ENCODE assay signal across 20 cellular contexts in the genomic region with DNA sequence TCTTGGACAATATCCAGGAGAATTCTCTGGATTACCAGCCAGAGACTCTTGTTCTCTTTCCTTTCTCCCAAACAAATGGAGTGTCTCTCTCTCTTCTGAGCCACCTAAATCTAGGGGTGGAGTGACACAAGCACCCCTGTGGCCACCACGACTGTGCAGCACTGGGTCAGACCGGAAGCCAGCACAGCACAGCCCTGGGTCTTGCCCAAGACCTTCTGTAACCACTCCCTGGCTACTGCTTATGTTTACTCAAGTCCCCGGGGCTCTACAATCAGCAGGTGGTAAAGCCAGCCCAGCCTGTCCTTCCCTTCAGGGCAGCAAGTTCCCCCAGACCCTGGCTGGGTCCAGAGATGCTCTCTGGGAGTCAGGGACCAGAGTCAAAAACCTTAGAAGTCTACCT.
DNase-seq lines count a peak whose midpoint lies in the region; ATAC-seq and TF ChIP-seq lines count a peak whose summit lies in the region.
"Had no signal": no experiment of that assay in that cellular context is flagged by ENCODE, and none has a peak within 500 bp of the region (broad histone marks: within the 10 kb centered on the region; RNA-seq: fewer than 3 reads in every experiment).

No MANE protein-coding gene starts in this region.

- no peak overlapping the region for H3K27ac Mint-ChIP-seq in activated CD4-positive, alpha-beta T cell treated with anti-CD3 and anti-CD28 coated beads, Interleukin-2, amount 10 ng/mL, durations not matched to agents 24 days and 14 days
- H3K27ac Mint-ChIP-seq in endothelial cell (ENCODE audit: unreplicated experiment), result no peak overlapping the region
- H3K27ac Mint-ChIP-seq: T-helper 1 cell treated with Interleukin-12 subunit alpha and Interleukin-12 subunit beta and Interleukin-4 antibody, amounts not matched to agents 30 μg/mL and 1 μg/mL, for 36 hours had no signal

- no peaks in the 10 kb centered on the region for H3K9me3 Mint-ChIP-seq in activated CD4-positive, alpha-beta T cell treated with anti-CD3 and anti-CD28 coated beads, Interleukin-2, amount 10 ng/mL, durations not matched to agents 24 days and 14 days
- no peaks in the 10 kb centered on the region for H3K9me3 Mint-ChIP-seq in endothelial cell (ENCODE audit: unreplicated experiment)
- H3K9me3 Mint-ChIP-seq: H9; T-helper 1 cell treated with Interleukin-12 subunit alpha and Interleukin-12 subunit beta and Interleukin-4 antibody, amounts not matched to agents 30 μg/mL and 1 μg/mL, for 36 hours had no signal

- H3K4me3 ChIP-seq in RWPE2 (ENCODE audit: severe bottlenecking), result no peak overlapping the region

- no peaks in the 10 kb centered on the region for H3K4me1 ChIP-seq in RWPE2 (ENCODE audit: insufficient read depth, poor library complexity, severe bottlenecking)

- no peak overlapping the region for H3K27ac ChIP-seq in RWPE2 (ENCODE audit: poor library complexity, severe bottlenecking)
- H3K27ac ChIP-seq: HL-60 had no signal

- peak; percentile 33; the same call in 1 of the 3 replicates for ATAC-seq in RWPE2 (ENCODE audit: low read depth)
- ATAC-seq: Panc1, Right ventricle myocardium inferior, SK-N-SH treated with all-trans-retinoic acid at 6 μM for 48 hours had no signal

- no peaks in the 10 kb centered on the region for H3K27me3 ChIP-seq in RWPE2 (ENCODE audit: insufficient read depth, poor library complexity, severe bottlenecking)

- no peak for TF ChIP-seq CTCF in RWPE2 (IDR thresholded peaks at IDR 0.05; ENCODE audit: poor library complexity, severe bottlenecking)
- TF ChIP-seq CTCF in endothelial cell (IDR thresholded peaks at IDR 0.05; ENCODE audit: unreplicated experiment), result no peak

- no peaks in the 10 kb centered on the region for H3K4me1 Mint-ChIP-seq in activated CD4-positive, alpha-beta T cell treated with anti-CD3 and anti-CD28 coated beads, Interleukin-2, amount 10 ng/mL, durations not matched to agents 24 days and 14 days
- peaks cover 16% of the 10 kb centered on the region for H3K4me1 Mint-ChIP-seq in endothelial cell (ENCODE audit: unreplicated experiment)

- DNase-seq in ELF-1 (ENCODE audit: low read depth, low spot score) (peak; percentile 50), LHCN-M2 (ENCODE audit: low read depth) (peak; percentile 45), RWPE2 (ENCODE audit: low spot score) (no peak), myocyte (ENCODE audit: low read depth) (peak; percentile 51), NCI-H1105 treated with DMSO at 0.1 percent for 48 hours (lab: John Stamatoyannopoulos, UW) (no peak), endothelial cell (ENCODE audit: low spot score) (no peak), HPDE6-E6E7 (ENCODE audit: extremely low spot score) (no peak)
- DNase-seq in activated CD4-positive, alpha-beta T cell treated with anti-CD3 and anti-CD28 coated beads, Interleukin-2, amount 10 ng/mL, durations not matched to agents 24 days and 14 days, result no peak
- DNase-seq: COR-L47, H9, NCI-H1417 treated with DMSO at 0.1 percent for 48 hours, NCI-H1930, NCI-H2171 treated with DMSO at 0.1 percent for 48 hours, NCI-H446 treated with DMSO at 0.1 percent for 48 hours, NCI-H774 had no signal

- H3K9me3 ChIP-seq in RWPE2 (ENCODE audit: severe bottlenecking), result no peaks in the 10 kb centered on the region

- intact Hi-C loops in activated CD4-positive, alpha-beta T cell treated with anti-CD3 and anti-CD28 coated beads, Interleukin-2, amount 10 ng/mL, durations not matched to agents 24 days and 14 days (cut with micrococcal nuclease), result no loop called here

- peaks cover 4% of the 10 kb centered on the region for H3K27me3 Mint-ChIP-seq in activated CD4-positive, alpha-beta T cell treated with anti-CD3 and anti-CD28 coated beads, Interleukin-2, amount 10 ng/mL, durations not matched to agents 24 days and 14 days
- no peaks in the 10 kb centered on the region for H3K27me3 Mint-ChIP-seq in endothelial cell (ENCODE audit: unreplicated experiment)

- H3K36me3 Mint-ChIP-seq in activated CD4-positive, alpha-beta T cell treated with anti-CD3 and anti-CD28 coated beads, Interleukin-2, amount 10 ng/mL, durations not matched to agents 24 days and 14 days (ENCODE audit: low read depth), result no peaks in the 10 kb centered on the region
- no peaks in the 10 kb centered on the region for H3K36me3 Mint-ChIP-seq in endothelial cell (ENCODE audit: low read depth, unreplicated experiment)

- no peaks in the 10 kb centered on the region for H3K36me3 ChIP-seq in RWPE2 (ENCODE audit: low read depth)

- no peak overlapping the region for H3K4me3 Mint-ChIP-seq in activated CD4-positive, alpha-beta T cell treated with anti-CD3 and anti-CD28 coated beads, Interleukin-2, amount 10 ng/mL, durations not matched to agents 24 days and 14 days
- no peak overlapping the region for H3K4me3 Mint-ChIP-seq in endothelial cell (ENCODE audit: unreplicated experiment)
- H3K4me3 Mint-ChIP-seq: H9; T-helper 1 cell treated with Interleukin-12 subunit alpha and Interleukin-12 subunit beta and Interleukin-4 antibody, amounts not matched to agents 30 μg/mL and 1 μg/mL, for 36 hours had no signal

Comparison
In these comparisons a context has a peak if more than half of its experiments do, and no peak if none do; other contexts are left out.
1. DNase-seq: peak in ELF-1 (single experiment), LHCN-M2 (single experiment) and myocyte (single experiment); none in RWPE2 (single experiment), activated CD4-positive, alpha-beta T cell treated with anti-CD3 and anti-CD28 coated beads, Interleukin-2, amount 10 ng/mL, durations not matched to agents 24 days and 14 days (single experiment), NCI-H1105 treated with DMSO at 0.1 percent for 48 hours (single experiment), endothelial cell (single experiment) and HPDE6-E6E7 (single experiment).